ENCODE assay signal across 14 cellular contexts in the genomic region with DNA sequence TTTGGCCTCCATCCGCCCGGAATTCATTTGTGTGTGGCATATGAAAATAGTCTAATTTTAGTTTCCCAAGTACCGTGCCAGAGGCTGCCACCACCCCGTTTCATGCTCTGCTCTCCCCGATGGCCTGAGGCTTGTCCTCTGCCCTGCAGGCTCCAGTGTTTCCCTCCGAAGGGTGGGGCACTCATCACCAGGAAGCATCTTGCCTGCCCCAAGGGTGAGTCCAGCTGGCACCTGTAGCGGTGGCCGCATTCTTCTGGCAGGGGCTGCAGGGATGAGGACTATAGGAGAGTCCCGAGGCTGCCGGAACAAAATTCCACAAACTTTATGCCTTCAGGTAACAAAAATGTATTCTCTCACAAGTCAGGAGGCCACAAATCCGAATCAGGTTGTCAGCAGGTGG. TPM values are rescaled to one million over a fixed set of nuclear protein-coding genes. Genes with fewer than 3 reads are reported as not detected.
DNase-seq lines count a peak whose midpoint lies in the region; TF ChIP-seq lines count a peak whose summit lies in the region.
"Had no signal": no experiment of that assay in that cellular context is flagged by ENCODE, and none has a peak within 500 bp of the region (broad histone marks: within the 10 kb centered on the region; RNA-seq: fewer than 3 reads in every experiment).

No MANE protein-coding gene starts in this region.

- H3K79me1 ChIP-seq in neuronal stem cell (ENCODE audit: low read depth, low read length): no peaks in the 10 kb centered on the region

- H3K27me3 ChIP-seq in DOHH2 (ENCODE audit: control insufficient read depth, low read length) (no peaks in the 10 kb centered on the region), colonic mucosa (no peaks in the 10 kb centered on the region), neuronal stem cell (ENCODE audit: control insufficient read depth in 3 of 3, insufficient read depth in 3 of 3, low read depth in 1 of 3, low read length in 3 of 3) (no peaks in the 10 kb centered on the region), sigmoid colon (no peaks in the 10 kb centered on the region)
- H3K27me3 ChIP-seq: BLaER1 had no signal

- H2BK5ac ChIP-seq in neuronal stem cell (ENCODE audit: low read length): no peak overlapping the region

- peaks cover 38% of the 10 kb centered on the region for H3K4me1 ChIP-seq in DOHH2 (ENCODE audit: control insufficient read depth, low read length)
- no peaks in the 10 kb centered on the region for H3K4me1 ChIP-seq in colonic mucosa
- peaks cover 6 to 7% of the 10 kb centered on the region in 2 donors for H3K4me1 ChIP-seq in neuronal stem cell (ENCODE audit: control insufficient read depth in 2 of 2, insufficient read depth in 1 of 2, low read depth in 1 of 2, low read length in 2 of 2)
- H3K4me1 ChIP-seq in sigmoid colon: no peaks in the 10 kb centered on the region
- H3K4me1 ChIP-seq: HAP-1 had no signal

- no peak overlapping the region for H4K91ac ChIP-seq in neuronal stem cell (ENCODE audit: low read depth, low read length, poor library complexity)

- H3K4me2 ChIP-seq in DOHH2 (ENCODE audit: low read length) (peak overlapping the region; percentile 27), neuronal stem cell (ENCODE audit: insufficient read depth, low read length, poor library complexity, severe bottlenecking) (no peak overlapping the region)
- H3K4me2 ChIP-seq: BLaER1 had no signal

- no peak overlapping the region for H2BK15ac ChIP-seq in neuronal stem cell (ENCODE audit: low read length)

- intact Hi-C loops in colonic mucosa (cut with DNase I): no loop called here
- intact Hi-C loops in sigmoid colon (cut with DNase I): no loop called here

- no peak for TF ChIP-seq CTCF in DOHH2 (IDR thresholded peaks at IDR 0.05; ENCODE audit: low read depth, low read length, poor library complexity, severe bottlenecking)
- no peak for TF ChIP-seq CTCF in colonic mucosa (IDR thresholded peaks at IDR 0.05)
- no peak for TF ChIP-seq CTCF in sigmoid colon (IDR thresholded peaks at IDR 0.05)
- no peak for TF ChIP-seq CTCF in GM10248 (IDR thresholded peaks at IDR 0.05; ENCODE audit: control extremely low read depth, extremely low read depth, low read depth, missing control alignments)

- no peak overlapping the region for H3K23ac ChIP-seq in neuronal stem cell (ENCODE audit: low read depth, low read length, poor library complexity)

- no peak overlapping the region for H3K4ac ChIP-seq in neuronal stem cell (ENCODE audit: low read length)

- H3K9me2 ChIP-seq in DOHH2 (replicated peaks; ENCODE audit: control insufficient read depth, low read length): no peaks in the 10 kb centered on the region

- no peak for TF ChIP-seq EP300 in sigmoid colon (IDR thresholded peaks at IDR 0.05)

- H4K8ac ChIP-seq in neuronal stem cell (ENCODE audit: low read depth, low read length): no peak overlapping the region

- TF ChIP-seq POLR2A in sigmoid colon (IDR thresholded peaks at IDR 0.05): no peak

- no peaks in the 10 kb centered on the region for H3K79me2 ChIP-seq in DOHH2 (ENCODE audit: control insufficient read depth, low read length)

- CTCF ChIA-PET in GM10248 (lab: Yijun Ruan, JAX): no interaction called here

- no peak overlapping the region for H3K4me3 ChIP-seq in DOHH2 (ENCODE audit: low read length)
- H3K4me3 ChIP-seq in colonic mucosa: no peak overlapping the region
- no peak overlapping the region for H3K4me3 ChIP-seq in neuronal stem cell (ENCODE audit: low read length in 2 of 2)
- no peak overlapping the region for H3K4me3 ChIP-seq in sigmoid colon
- H3K4me3 ChIP-seq: BLaER1, GM23248, HAP-1 had no signal

- no peak overlapping the region for H3K9ac ChIP-seq in colonic mucosa (ENCODE audit: low read depth in 2 of 2, low read length in 2 of 2)
- H3K9ac ChIP-seq in neuronal stem cell (ENCODE audit: low read depth, low read length, poor library complexity): no peak overlapping the region
- H3K9ac ChIP-seq: BLaER1, GM23248 had no signal

- H2AFZ ChIP-seq in neuronal stem cell (ENCODE audit: low read length): no peak overlapping the region
- H2AFZ ChIP-seq: GM23248 had no signal

- H3K9me3 ChIP-seq in DOHH2 (ENCODE audit: control insufficient read depth, insufficient read depth, low read length) (no peaks in the 10 kb centered on the region), colonic mucosa (no peaks in the 10 kb centered on the region), neuronal stem cell (replicated peaks in 1 of 2; ENCODE audit: control insufficient read depth in 2 of 2, insufficient read depth in 1 of 2, low read depth in 1 of 2, low read length in 2 of 2) (no peaks in the 10 kb centered on the region), sigmoid colon (no peaks in the 10 kb centered on the region)
- H3K9me3 ChIP-seq: HAP-1 had no signal

- no peak overlapping the region for H2AK5ac ChIP-seq in neuronal stem cell (ENCODE audit: low read depth, low read length)

- no peak overlapping the region for H2BK120ac ChIP-seq in neuronal stem cell (ENCODE audit: low read depth, low read length)

- peaks cover 5% of the 10 kb centered on the region; the same call in 1 of the 2 replicates for H3F3A ChIP-seq in DOHH2 (ENCODE audit: control insufficient read depth, insufficient read depth)

- WGBS in neuronal stem cell (ENCODE audit: extremely low coverage in 2 of 2, insufficient read length in 2 of 2, insufficient replicate concordance in 1 of 2), 2 donors: no CpG with 5 or more reads among the region's 11 CpGs
- 76 to 82% methylated on average over 11 of the region's 11 CpGs for WGBS in sigmoid colon, 2 donors

- H2BK12ac ChIP-seq in neuronal stem cell (ENCODE audit: low read length): no peak overlapping the region

- no peaks in the 10 kb centered on the region for H4K20me1 ChIP-seq in DOHH2 (ENCODE audit: control insufficient read depth, insufficient read depth, low read depth, low read length)
- H4K20me1 ChIP-seq: BLaER1 had no signal

- no peak overlapping the region for H3K14ac ChIP-seq in neuronal stem cell (ENCODE audit: low read length)

- H3K18ac ChIP-seq in neuronal stem cell (ENCODE audit: low read length): peak overlapping the region; percentile 77

- H3K27ac ChIP-seq in DOHH2 (ENCODE audit: low read depth, low read length) (no peak overlapping the region), colonic mucosa (no peak overlapping the region), neuronal stem cell (replicated peaks; ENCODE audit: low read length) (no peak overlapping the region), sigmoid colon (no peak overlapping the region)
- H3K27ac ChIP-seq: BLaER1, GM23248 had no signal

- DNase-seq in NCI-H526 (lab: John Stamatoyannopoulos, UW) (peak; percentile 19 to 56), colonic mucosa (peak; percentile 58), neuronal stem cell (ENCODE audit: low spot score) (no peak), NAMALWA (ENCODE audit: low spot score) (no peak), sigmoid colon (no peak), GM10248 (ENCODE audit: extremely low spot score) (no peak)
- DNase-seq: 8988T; CD4-positive, alpha-beta memory T cell; DMS153; DMS79; GM23248 had no signal

- no peaks in the 10 kb centered on the region for H3K36me3 ChIP-seq in DOHH2 (ENCODE audit: control insufficient read depth, low read length)
- H3K36me3 ChIP-seq in colonic mucosa: no peaks in the 10 kb centered on the region
- H3K36me3 ChIP-seq in neuronal stem cell (replicated peaks in 1 of 2; ENCODE audit: control insufficient read depth in 2 of 2, insufficient read depth in 2 of 2, low read length in 2 of 2): no peaks in the 10 kb centered on the region
- H3K36me3 ChIP-seq in sigmoid colon: no peaks in the 10 kb centered on the region
- H3K36me3 ChIP-seq: BLaER1, HAP-1 had no signal

- POLR2A ChIA-PET in GM10248 (lab: Yijun Ruan, JAX): no interaction called here

RNA-seq across cellular contexts. Expression of a gene that starts 23.1 kb away (rescaled TPM):
- 100 to 1,000 TPM in 1 of 2 donors, 10 to 100 TPM in 1; 83.4 to 107 TPM for total RNA-seq in colonic mucosa
- 29.4 TPM for polyA plus RNA-seq in neuronal stem cell (2013, experiment 1 of 2)
- 31.2 TPM for polyA plus RNA-seq in neuronal stem cell (2013, experiment 2 of 2)
- total RNA-seq in sigmoid colon: 10 to 100 TPM; 11.0 to 30.3 (median 15.9) TPM
- polyA plus RNA-seq in sigmoid colon: 10 to 100 TPM; 20.4 to 60.3 (median 40.7) TPM

Comparison
In these comparisons a context has a peak if more than half of its experiments do, and no peak if none do; other contexts are left out.
1. DNase-seq: peak in NCI-H526 (2 of 2) and colonic mucosa (single experiment); none in neuronal stem cell (single experiment), NAMALWA (single experiment), sigmoid colon (single experiment) and GM10248 (single experiment).